18 cellular contexts compared by ENCODE assay signal in genomic region chr6:159578629-159579028, GRCh38.
"Had no signal": no experiment of that assay in that cellular context is flagged by ENCODE, and none has a peak within 500 bp of the region (broad histone marks: within the 10 kb centered on the region; RNA-seq: fewer than 3 reads in every experiment).

No MANE protein-coding gene starts in this region.

- H3K4me1 Mint-ChIP-seq: activated B cell treated with CpG ODN at 0.5 μM for 24 hours; naive thymus-derived CD4-positive, alpha-beta T cell; T-helper 17 cell had no signal

- H3K27me3 ChIP-seq: stomach, testis, upper lobe of left lung had no signal

- H3K27ac ChIP-seq: parathyroid adenoma, stomach, testis, upper lobe of left lung had no signal

- DNase-seq: activated B cell treated with CpG ODN at 0.5 μM for 24 hours; activated CD4-positive, alpha-beta T cell treated with anti-CD3 and anti-CD28 coated beads, Interleukin-2, amount 50 U/mL, for 1 hour; activated CD8-positive, alpha-beta memory T cell treated with anti-CD3 and anti-CD28 coated beads for 24 hours; activated naive CD4-positive, alpha-beta T cell treated with anti-CD3 and anti-CD28 coated beads for 36 hours; caudate nucleus; mucosa of descending colon; naive thymus-derived CD4-positive, alpha-beta T cell; stimulated activated CD4-positive, alpha-beta T cell treated with anti-CD3 and anti-CD28 coated beads, Interleukin-12 subunit alpha, Interleukin-12 subunit beta, amount 100 ng/mL, for 4 hours; stimulated activated CD4-positive, alpha-beta T cell treated with anti-CD3 and anti-CD28 coated beads, Interleukin-2, amount 100 ng/mL, for 24 hours; stomach; T-helper 17 cell; testis; upper lobe of left lung had no signal

- ATAC-seq: mucosa of descending colon; naive thymus-derived CD4-positive, alpha-beta T cell; T-helper 17 cell had no signal

- FAIRE-seq: colon, endometrium, islet of Langerhans, TTC549 had no signal

- H3K36me3 Mint-ChIP-seq: naive thymus-derived CD4-positive, alpha-beta T cell had no signal

- H3K27ac Mint-ChIP-seq: activated B cell treated with CpG ODN at 0.5 μM for 24 hours; activated naive CD4-positive, alpha-beta T cell treated with anti-CD3 and anti-CD28 coated beads for 36 hours; naive thymus-derived CD4-positive, alpha-beta T cell; T-helper 17 cell had no signal

- H3K4me1 ChIP-seq: parathyroid adenoma, stomach, testis, upper lobe of left lung had no signal

- H3K4me3 ChIP-seq: mucosa of descending colon, stomach, testis, upper lobe of left lung had no signal

- H3K9me3 ChIP-seq: mucosa of descending colon, stomach, testis, upper lobe of left lung had no signal

- H3K9me3 Mint-ChIP-seq: activated B cell treated with CpG ODN at 0.5 μM for 24 hours; activated naive CD4-positive, alpha-beta T cell treated with anti-CD3 and anti-CD28 coated beads for 36 hours had no signal

- H3K36me3 ChIP-seq: stomach, upper lobe of left lung had no signal

- H3K4me3 Mint-ChIP-seq: activated B cell treated with CpG ODN at 0.5 μM for 24 hours; activated naive CD4-positive, alpha-beta T cell treated with anti-CD3 and anti-CD28 coated beads for 36 hours; naive thymus-derived CD4-positive, alpha-beta T cell; T-helper 17 cell had no signal
